Comparison of ENCODE assay signal across 28 cellular contexts in the genomic region with DNA sequence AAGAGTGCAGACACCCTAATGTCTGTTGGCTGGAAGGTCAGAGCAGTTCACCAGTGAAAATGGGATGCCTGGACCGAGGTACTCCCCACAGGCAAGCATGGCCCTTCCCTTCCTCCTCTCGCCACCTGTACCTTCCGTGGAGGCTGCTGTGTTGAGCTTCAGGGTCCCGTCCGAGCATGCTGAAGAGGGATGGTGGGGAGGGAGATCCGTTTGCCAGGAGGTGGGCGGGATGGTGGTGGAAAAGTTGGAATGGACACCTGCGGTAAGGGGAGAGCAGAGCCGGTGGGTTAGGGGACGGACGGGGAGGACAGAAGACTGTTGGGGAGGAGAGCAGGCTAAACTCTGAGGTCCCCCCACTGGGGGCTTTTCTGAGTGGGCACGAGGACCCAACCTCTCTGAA. TPM values are rescaled to one million over a fixed set of nuclear protein-coding genes. Genes with fewer than 3 reads are reported as not detected.
DNase-seq lines count a peak whose midpoint lies in the region; ATAC-seq and TF ChIP-seq lines count a peak whose summit lies in the region.
"Had no signal": no experiment of that assay in that cellular context is flagged by ENCODE, and none has a peak within 500 bp of the region (broad histone marks: within the 10 kb centered on the region; RNA-seq: fewer than 3 reads in every experiment).

No MANE protein-coding gene starts in this region.

- H3K9me3 Mint-ChIP-seq in WTC11 (peaks cover 22% of the 10 kb centered on the region), immature natural killer cell (no peaks in the 10 kb centered on the region)

- H3K4me1 Mint-ChIP-seq in WTC11, result peaks cover 12% of the 10 kb centered on the region
- peaks cover 17 to 21% of the 10 kb centered on the region in 2 donors for H3K4me1 Mint-ChIP-seq in immature natural killer cell

- H3K9me3 ChIP-seq in Panc1 (ENCODE audit: control insufficient read depth, insufficient read depth, low read depth, low read length) (peaks cover 10% of the 10 kb centered on the region; the same call in 1 of the 2 replicates), left ventricle myocardium inferior (replicated peaks) (peaks cover 13% of the 10 kb centered on the region), WERI-Rb-1 (ENCODE audit: severe bottlenecking) (peaks cover 4% of the 10 kb centered on the region)
- H3K9me3 ChIP-seq: MG63 had no signal

- H3K4me1 ChIP-seq in Panc1 (ENCODE audit: control insufficient read depth, insufficient read depth, low read length), result no peaks in the 10 kb centered on the region
- H3K4me1 ChIP-seq in left ventricle myocardium inferior, result no peaks in the 10 kb centered on the region
- H3K4me1 ChIP-seq: Caco-2 had no signal

- H3K4me3 Mint-ChIP-seq in WTC11, result no peak overlapping the region
- no peak overlapping the region for H3K4me3 Mint-ChIP-seq in immature natural killer cell
- H3K4me3 Mint-ChIP-seq: CD4-positive, alpha-beta memory T cell; H9 had no signal

- TF ChIP-seq CTCF in Panc1 (IDR thresholded peaks at IDR 0.05) (no peak), WTC11 (IDR thresholded peaks at IDR 0.05) (no peak), left ventricle myocardium inferior (IDR thresholded peaks at IDR 0.05; ENCODE audit: borderline replicate concordance) (no peak), WERI-Rb-1 (IDR thresholded peaks at IDR 0.05; ENCODE audit: low read depth, low read length) (no peak)

- H3K27ac ChIP-seq in Panc1 (ENCODE audit: low read length), result no peak overlapping the region
- H3K27ac ChIP-seq in left ventricle myocardium inferior (replicated peaks), result no peak overlapping the region
- no peak overlapping the region for H3K27ac ChIP-seq in WERI-Rb-1
- H3K27ac ChIP-seq: GM23248 had no signal

- no TSS peak for BruUV-seq in Panc1 (replicated peaks; lab: Mats Ljungman, UMichigan)

- POLR2A ChIA-PET in Panc1 (lab: Charles Lee), result no interaction called here
- POLR2A ChIA-PET in WTC11 (lab: Charles Lee), result no interaction called here

- H3K36me3 ChIP-seq in Panc1 (ENCODE audit: control insufficient read depth, insufficient read depth, low read length) (peaks cover 11% of the 10 kb centered on the region), left ventricle myocardium inferior (peaks cover 77% of the 10 kb centered on the region), WERI-Rb-1 (peaks cover 58% of the 10 kb centered on the region)

- H3K4me3 ChIP-seq in Panc1 (ENCODE audit: low read depth in 2 of 2, low read length in 2 of 2), result no peak overlapping the region
- no peak overlapping the region for H3K4me3 ChIP-seq in left ventricle myocardium inferior
- no peak overlapping the region for H3K4me3 ChIP-seq in WERI-Rb-1 (ENCODE audit: low read depth, low read length)
- H3K4me3 ChIP-seq: GM12878, GM23248, MG63 had no signal

- intact Hi-C loops in Panc1 (cut with micrococcal nuclease; ENCODE audit: unreplicated experiment), result no loop called here
- intact Hi-C loops in left ventricle myocardium inferior (cut with micrococcal nuclease), result no loop called here

- H3K27ac Mint-ChIP-seq in WTC11, result peak overlapping the region; percentile 32; the same call in 1 of the 2 replicates
- H3K27ac Mint-ChIP-seq in immature natural killer cell, result peak overlapping the region; percentile 38 to 86 (median 72)

- in situ Hi-C loops in Panc1 (cut with HindIII; ENCODE audit: low pct_unique_long_range_greater_than_20kb, low sequenced_read_pairs), result no loop called here

- ATAC-seq in Panc1, result 0 out of 2 replicates have a peak, but pooled peaks have one; percentile 45
- ATAC-seq in WTC11, result no peak
- ATAC-seq: GM12878, HepG2 had no signal

- CTCF ChIA-PET in Panc1 (lab: Charles Lee) (no interaction called here), WTC11 (lab: Charles Lee) (interaction anchor here (0.7 to 1.5 kb wide), 2 partner anchors 8 to 15 kb away, joined by 3 read pairs; no protein-coding TSS in a partner anchor)

- peaks cover 66% of the 10 kb centered on the region for H3K36me3 Mint-ChIP-seq in WTC11
- peaks cover 24 to 44% (median 34%) of the 10 kb centered on the region in 3 donors for H3K36me3 Mint-ChIP-seq in immature natural killer cell

- H3K27me3 Mint-ChIP-seq in WTC11 (ENCODE audit: low read depth) (peaks cover 4% of the 10 kb centered on the region; the same call in 1 of the 2 replicates), immature natural killer cell (ENCODE audit: low read depth in 3 of 3) (peaks cover 0 to 5% (median 0%) of the 10 kb centered on the region in 3 donors)
- H3K27me3 Mint-ChIP-seq: CD4-positive, alpha-beta memory T cell had no signal

- no peak for DNase-seq in Panc1 (ENCODE audit: low read depth, low spot score)
- no peak for DNase-seq in WTC11 (ENCODE audit: low spot score)
- no peak for DNase-seq in immature natural killer cell
- DNase-seq in stimulated activated CD8-positive, alpha-beta memory T cell treated with anti-CD3 and anti-CD28 coated beads, Interleukin-4, amount 100 ng/mL, for 48 hours, result peak; percentile 14
- DNase-seq in NCI-H2107 (lab: John Stamatoyannopoulos, UW), result no peak
- no peak for DNase-seq in left ventricle myocardium inferior
- no peak for DNase-seq in WERI-Rb-1
- DNase-seq: C1 segment of cervical spinal cord; Caco-2; CD4-positive, alpha-beta memory T cell; DMS 273 treated with DMSO at 0.1 percent for 48 hours; DMS79; EL; GDM1; GM23248; H9; MG63; NCI-H1048; NCI-H1417; NCI-H1694; NCI-H2029 treated with DMSO at 0.1 percent for 48 hours; NCI-H2171; NCI-H226; NCI-H510A; NCI-H69; SHP77 treated with DMSO at 0.1 percent for 48 hours had no signal

- H3K27me3 ChIP-seq in Panc1 (ENCODE audit: control insufficient read depth, insufficient read depth, low read length) (no peaks in the 10 kb centered on the region), left ventricle myocardium inferior (ENCODE audit: low read depth) (no peaks in the 10 kb centered on the region), WERI-Rb-1 (ENCODE audit: insufficient read depth, low read depth, severe bottlenecking) (no peaks in the 10 kb centered on the region)
- H3K27me3 ChIP-seq: MG63 had no signal

TF ChIP-seq in WTC11, 78 proteins besides CTCF, POLR2A, EP300 and RAD21:
- TF ChIP-seq CREB1 (CRISPR knock-in tag; IDR thresholded peaks at IDR 0.05), result no peak

RNA-seq across cellular contexts. Expression of a gene that starts 15.9 kb away (rescaled TPM):
- total RNA-seq in Panc1 (2021; ENCODE audit: unreplicated experiment) (17.4 TPM), WTC11 (2021) (12.0 to 13.6 TPM (median 12.6 TPM) in 3 replicates), left ventricle myocardium inferior (7.2 TPM)
- 18.8 TPM for polyA plus RNA-seq in Panc1 (2012; ENCODE audit: insufficient read length)
- polyA plus RNA-seq in immature natural killer cell, result 1 to 10 TPM in 1 of 3 donors, under 1 TPM in 2; 0.05 to 2.2 (median 0.70) TPM

RNA-seq across cellular contexts. Expression of a gene that starts 20.8 kb away (rescaled TPM):
- total RNA-seq in Panc1 (2021; ENCODE audit: unreplicated experiment) (22.2 TPM), WTC11 (2021) (16.0 to 17.1 TPM (median 16.8 TPM) in 3 replicates), left ventricle myocardium inferior (7.4 TPM)
- polyA plus RNA-seq in Panc1 (2012; ENCODE audit: insufficient read length), result 19.0 TPM
- 10 to 100 TPM in 1 of 3 donors, 1 to 10 TPM in 2; 5.4 to 13.1 (median 6.3) TPM for polyA plus RNA-seq in immature natural killer cell
